In the genomic region with DNA sequence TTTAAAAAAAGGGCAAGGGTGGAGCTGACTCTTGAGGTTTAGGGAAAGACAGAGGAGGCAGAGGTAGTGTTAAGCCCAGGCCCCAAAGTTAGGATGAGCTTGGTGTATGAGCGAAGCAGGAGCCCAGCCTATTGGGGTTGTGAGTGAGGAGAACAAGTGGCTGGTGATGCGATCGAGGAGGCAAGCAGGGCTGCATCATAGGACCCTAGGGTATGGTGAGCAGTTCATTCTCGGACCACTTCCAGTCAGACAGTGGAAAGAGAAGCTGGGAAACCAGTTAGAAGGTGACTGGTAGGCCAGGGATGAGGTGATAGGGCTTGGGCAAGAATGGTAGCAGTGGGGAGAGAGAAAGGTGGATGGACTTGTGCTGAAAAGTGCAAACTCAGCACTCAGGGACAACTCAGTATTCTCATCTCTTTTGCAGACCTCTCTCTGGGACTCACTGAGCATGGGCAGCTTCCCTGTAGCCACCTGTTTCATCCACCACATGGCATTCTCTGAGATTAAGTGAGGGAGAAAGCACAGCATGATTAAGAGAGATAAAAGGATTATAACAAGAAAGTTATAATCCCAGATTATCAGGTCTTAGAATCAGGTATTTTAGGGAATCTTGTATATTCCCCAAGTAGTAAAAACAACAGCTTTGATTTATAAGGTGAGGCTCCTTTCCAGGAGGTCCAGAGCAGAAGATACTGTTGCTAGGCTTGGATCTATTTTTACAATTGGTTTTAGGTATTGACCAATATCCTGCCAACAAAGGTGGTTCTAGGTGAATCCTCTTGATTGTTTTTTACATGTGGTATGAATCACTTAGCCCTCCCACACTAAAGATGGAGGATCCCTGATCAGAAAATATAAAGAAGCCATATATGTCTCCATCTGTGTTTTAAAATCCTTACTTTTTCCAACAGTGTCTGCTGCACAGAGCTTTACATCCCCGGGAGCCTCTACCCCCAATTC, we compare ENCODE assay signal across 14 cellular contexts. TPM values are rescaled to one million over a fixed set of nuclear protein-coding genes. Genes with fewer than 3 reads are reported as not detected.
A peak's percentile ranks its signal among the peaks of the same experiment; 100 is the strongest.
DNase-seq lines count a peak whose midpoint lies in the region; ATAC-seq and TF ChIP-seq lines count a peak whose summit lies in the region.
"Had no signal": no experiment of that assay in that cellular context is flagged by ENCODE, and none has a peak within 500 bp of the region (broad histone marks: within the 10 kb centered on the region; RNA-seq: fewer than 3 reads in every experiment).

No MANE protein-coding gene starts in this region.

- no peaks in the 10 kb centered on the region for H3K27me3 Mint-ChIP-seq in brain
- H3K27me3 Mint-ChIP-seq in neural progenitor cell (ENCODE audit: insufficient read depth, low read depth), result peaks cover 2% of the 10 kb centered on the region

- H4K20me1 ChIP-seq in neural progenitor cell (ENCODE audit: low read depth), result peaks cover 82% of the 10 kb centered on the region

- H3K36me3 Mint-ChIP-seq in brain (peaks cover 56% of the 10 kb centered on the region), neural progenitor cell (peaks cover 42% of the 10 kb centered on the region)

- H3K4me3 ChIP-seq in neural progenitor cell, result no peak overlapping the region
- H3K4me3 ChIP-seq: mucosa of descending colon, psoas muscle, spleen had no signal

- H3K27me3 ChIP-seq in neural progenitor cell, result no peaks in the 10 kb centered on the region
- H3K27me3 ChIP-seq: brain microvascular endothelial cell, spleen had no signal

- no peak for DNase-seq in activated CD4-positive, CD25-positive, alpha-beta regulatory T cell (lab: John Stamatoyannopoulos, UW)
- DNase-seq in NCI-H82 treated with DMSO at 0.1 percent for 48 hours (lab: John Stamatoyannopoulos, UW; ENCODE audit: unreplicated experiment) (peak; percentile 71), neural progenitor cell (ENCODE audit: low spot score) (no peak), left ventricle myocardium superior (no peak), LoVo (ENCODE audit: low spot score) (no peak), DMS114 treated with DMSO at 0.1 percent for 48 hours (lab: John Stamatoyannopoulos, UW; ENCODE audit: unreplicated experiment) (no peak)
- DNase-seq: brain microvascular endothelial cell, GF-D8, mucosa of descending colon, NCI-H2029 treated with DMSO at 0.1 percent for 48 hours, psoas muscle, spleen had no signal

- H3K4me1 Mint-ChIP-seq in brain (peaks cover 12% of the 10 kb centered on the region), neural progenitor cell (no peaks in the 10 kb centered on the region)

- H3K9me3 ChIP-seq in neural progenitor cell (ENCODE audit: low read depth), result no peaks in the 10 kb centered on the region
- H3K9me3 ChIP-seq: mucosa of descending colon, psoas muscle, spleen had no signal

- H3K4me3 Mint-ChIP-seq in brain (no peak overlapping the region), neural progenitor cell (no peak overlapping the region)

- H3K27ac ChIP-seq in neural progenitor cell, result peak overlapping the region; percentile 75
- H3K27ac ChIP-seq: brain microvascular endothelial cell, psoas muscle, spleen had no signal

- H3K9me3 Mint-ChIP-seq in brain (no peaks in the 10 kb centered on the region), neural progenitor cell (no peaks in the 10 kb centered on the region)

- peaks cover 57% of the 10 kb centered on the region for H3F3A ChIP-seq in neural progenitor cell (ENCODE audit: low read depth)

- intact Hi-C loops in left ventricle myocardium superior (cut with micrococcal nuclease), result no loop called here

- H3K27ac Mint-ChIP-seq in brain (peak overlapping the region in 3 of 5 experiments; percentile 63 to 75 (median 67)), neural progenitor cell (no peak overlapping the region)

- H3K79me2 ChIP-seq in neural progenitor cell (ENCODE audit: low read depth), result peaks cover 77% of the 10 kb centered on the region

- H3K9ac ChIP-seq in neural progenitor cell, result no peak overlapping the region

- peaks cover 18% of the 10 kb centered on the region for H3K36me3 ChIP-seq in neural progenitor cell

- H3K4me2 ChIP-seq in neural progenitor cell, result no peak overlapping the region

- TF ChIP-seq CTCF in brain (conservative IDR thresholded peaks at IDR 0.05) (no peak), neural progenitor cell (IDR thresholded peaks at IDR 0.05) (no peak)

- ATAC-seq in activated CD4-positive, CD25-positive, alpha-beta regulatory T cell treated with anti-CD3 and anti-CD28 coated beads, Interleukin-2, amount 50 U/mL, for 24 hours, result peak; percentile 32 to 37
- no peak for ATAC-seq in left ventricle myocardium superior
- ATAC-seq: mucosa of descending colon had no signal

- no peak overlapping the region for H2AFZ ChIP-seq in neural progenitor cell (replicated peaks)

- H3K4me1 ChIP-seq in neural progenitor cell, result peaks cover 36% of the 10 kb centered on the region
- H3K4me1 ChIP-seq: psoas muscle had no signal

RNA-seq across cellular contexts. Expression of a gene that starts 38.3 kb away (rescaled TPM):
- polyA plus RNA-seq in brain (ENCODE audit: insufficient read depth, low read depth, low replicate concordance), result 271 TPM
- total RNA-seq in neural progenitor cell (ENCODE audit: low replicate concordance) (585 and 807 TPM in 2 replicates), left ventricle myocardium superior (129 TPM)
